9 cellular contexts compared by ENCODE assay signal in the genomic region with DNA sequence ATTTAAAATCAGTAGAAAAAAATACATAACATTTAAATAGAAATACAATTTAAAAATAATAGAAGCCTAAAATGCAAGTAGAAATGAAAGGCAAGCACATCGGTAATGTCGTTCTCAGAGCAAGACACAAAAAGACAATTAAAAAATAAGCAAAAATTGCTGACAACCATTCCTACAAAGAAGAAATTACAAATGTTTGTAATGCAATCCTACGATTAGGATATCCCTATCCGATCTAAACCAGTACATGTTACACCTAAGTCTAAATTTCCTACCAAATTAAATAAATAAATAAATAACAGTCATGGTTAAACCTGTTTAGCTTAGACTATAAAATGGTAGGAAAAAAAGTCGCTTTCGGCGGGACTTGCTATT.
DNase-seq lines count a peak whose midpoint lies in the region; TF ChIP-seq lines count a peak whose summit lies in the region.
"Had no signal": no experiment of that assay in that cellular context is flagged by ENCODE, and none has a peak within 500 bp of the region (broad histone marks: within the 10 kb centered on the region; RNA-seq: fewer than 3 reads in every experiment).

No MANE protein-coding gene starts in this region.

- dilution Hi-C loops in mammary epithelial cell (cut with HindIII; ENCODE audit: low sequenced_read_pairs) = no loop called here

- WGBS in mammary epithelial cell (ENCODE audit: low coverage, missing lambda C conversion rate) = 47% methylated on average over 7 of the region's 7 CpGs

- intact Hi-C loops in mammary epithelial cell (cut with micrococcal nuclease) (loop anchor here (1.0 to 2.0 kb wide), 3 partner anchors 35 to 115 kb away; a partner anchor contains a TSS), posterior vena cava (cut with DNase I) (loop anchor here (5.0 kb wide), 2 partner anchors 42 to 627 kb away; no protein-coding TSS in a partner anchor)

- H3K9me3 ChIP-seq in mammary epithelial cell (replicated peaks; ENCODE audit: insufficient read depth, low read length) (peaks cover 49% of the 10 kb centered on the region), osteoblast (ENCODE audit: low read depth, low read length) (peaks cover 7% of the 10 kb centered on the region)

- H3K4me3 ChIP-seq in KMS-11 (IDR thresholded peaks at IDR 0.05; ENCODE audit: insufficient read depth, low read depth, low read length) = no peak overlapping the region
- peak overlapping the region in 1 of 3 experiments; percentile 27 for H3K4me3 ChIP-seq in mammary epithelial cell (replicated peaks in 1 of 3; ENCODE audit: insufficient read depth in 1 of 3, low read depth in 2 of 3, low read length in 3 of 3)
- H3K4me3 ChIP-seq in osteoblast (ENCODE audit: insufficient read depth, low read length) = peak overlapping the region; percentile 76

- H3K4me2 ChIP-seq in KMS-11 (peak overlapping the region; percentile 99), mammary epithelial cell (ENCODE audit: insufficient read depth, low read depth, low read length) (peak overlapping the region; percentile 68), osteoblast (ENCODE audit: insufficient read depth, low read length) (peak overlapping the region; percentile 90)

- H3K9ac ChIP-seq in KMS-11 (peak overlapping the region; percentile 97), mammary epithelial cell (ENCODE audit: insufficient read depth, low read length) (no peak overlapping the region)

- H3K36me3 ChIP-seq in KMS-11 (ENCODE audit: insufficient read depth) (no peaks in the 10 kb centered on the region), mammary epithelial cell (ENCODE audit: insufficient read depth, low read length) (no peaks in the 10 kb centered on the region), osteoblast (ENCODE audit: insufficient read depth, low read length) (no peaks in the 10 kb centered on the region)

- CTCF ChIA-PET in mammary epithelial cell (lab: Charles Lee; ENCODE audit: low non-redundant PET) = interaction anchor here (0.5 kb wide), 1 partner anchor 163 kb away, joined by 7 read pairs; no protein-coding TSS in a partner anchor

- in situ Hi-C loops in mammary epithelial cell (cut with MboI; ENCODE audit: low sequenced_read_pairs in 2 of 2) = no loop called here

- H3K27ac ChIP-seq in C4-2B (peak overlapping the region; percentile 71), KMS-11 (peak overlapping the region; percentile 99), mammary epithelial cell (ENCODE audit: insufficient read depth, low read depth, low read length) (peak overlapping the region; percentile 78), osteoblast (ENCODE audit: low read depth, low read length) (peak overlapping the region; percentile 91)

- TF ChIP-seq CTCF in C4-2B (conservative IDR thresholded peaks at IDR 0.05) (no peak), KMS-11 (conservative IDR thresholded peaks at IDR 0.05; ENCODE audit: low read depth, low read length) (no peak), mammary epithelial cell (conservative IDR thresholded peaks at IDR 0.05 in 1 of 2, IDR thresholded peaks at IDR 0.05 in 1 of 2; ENCODE audit: extremely low read depth in 1 of 2, insufficient read depth in 1 of 2, low read depth in 1 of 2, low read length in 2 of 2) (no peak), osteoblast (IDR thresholded peaks at IDR 0.05; ENCODE audit: extremely low read depth, low read depth, low read length) (no peak)

- peaks cover 16% of the 10 kb centered on the region; the same call in 1 of the 2 replicates for H3K79me2 ChIP-seq in KMS-11 (ENCODE audit: insufficient read depth, low read depth)
- no peaks in the 10 kb centered on the region for H3K79me2 ChIP-seq in mammary epithelial cell (ENCODE audit: insufficient read depth, low read length)
- peaks cover 24% of the 10 kb centered on the region for H3K79me2 ChIP-seq in osteoblast (ENCODE audit: insufficient read depth, low read length)

- H3K4me1 ChIP-seq in KMS-11 (ENCODE audit: low read depth, poor library complexity, severe bottlenecking) = peaks cover 21% of the 10 kb centered on the region
- peaks cover 19% of the 10 kb centered on the region for H3K4me1 ChIP-seq in mammary epithelial cell (ENCODE audit: insufficient read depth, low read length)
- H3K4me1 ChIP-seq in osteoblast (ENCODE audit: insufficient read depth, low read length) = peaks cover 20% of the 10 kb centered on the region

- BruUV-seq in mammary epithelial cell (replicated peaks; lab: Mats Ljungman, UMichigan) = TSS peak; percentile 37

- H4K20me1 ChIP-seq in KMS-11 (ENCODE audit: insufficient read depth) = no peaks in the 10 kb centered on the region
- H4K20me1 ChIP-seq in mammary epithelial cell (ENCODE audit: insufficient read depth, low read length) = no peaks in the 10 kb centered on the region
- H4K20me1 ChIP-seq in osteoblast (ENCODE audit: insufficient read depth, low read length) = no peaks in the 10 kb centered on the region

- no peak for DNase-seq in mammary epithelial cell
- DNase-seq in osteoblast (ENCODE audit: insufficient read length, low spot score, missing footprints) = peak; percentile 68
- DNase-seq in NCI-H2081 treated with DMSO at 0.1 percent for 48 hours (lab: John Stamatoyannopoulos, UW) = no peak
- DNase-seq in posterior vena cava (ENCODE audit: low spot score) = no peak
- no peak for DNase-seq in central memory CD4-positive, alpha-beta T cell
- DNase-seq in NCI-H2196 treated with DMSO at 0.1 percent for 48 hours (lab: John Stamatoyannopoulos, UW; ENCODE audit: unreplicated experiment) = no peak
- DNase-seq: NCI-H446 treated with DMSO at 0.1 percent for 48 hours had no signal

- H3K27me3 ChIP-seq in KMS-11 (ENCODE audit: insufficient read depth, low read depth) = no peaks in the 10 kb centered on the region
- H3K27me3 ChIP-seq in mammary epithelial cell (ENCODE audit: insufficient read depth, low read length) = no peaks in the 10 kb centered on the region
- no peaks in the 10 kb centered on the region for H3K27me3 ChIP-seq in osteoblast (ENCODE audit: insufficient read depth, low read length)

- H2AFZ ChIP-seq in KMS-11 (ENCODE audit: low read depth) (peak overlapping the region; percentile 60), mammary epithelial cell (ENCODE audit: low read depth, low read length) (peak overlapping the region; percentile 39), osteoblast (ENCODE audit: low read length) (peak overlapping the region; percentile 90)

Comparison
In these comparisons a context has a peak if more than half of its experiments do, and no peak if none do; other contexts are left out.
1. H2AFZ ChIP-seq: peak in every context shown above with its lines; median percentile 90 in osteoblast; 60 in KMS-11; 39 in mammary epithelial cell.